13 cellular contexts compared by ENCODE assay signal in the genomic region with DNA sequence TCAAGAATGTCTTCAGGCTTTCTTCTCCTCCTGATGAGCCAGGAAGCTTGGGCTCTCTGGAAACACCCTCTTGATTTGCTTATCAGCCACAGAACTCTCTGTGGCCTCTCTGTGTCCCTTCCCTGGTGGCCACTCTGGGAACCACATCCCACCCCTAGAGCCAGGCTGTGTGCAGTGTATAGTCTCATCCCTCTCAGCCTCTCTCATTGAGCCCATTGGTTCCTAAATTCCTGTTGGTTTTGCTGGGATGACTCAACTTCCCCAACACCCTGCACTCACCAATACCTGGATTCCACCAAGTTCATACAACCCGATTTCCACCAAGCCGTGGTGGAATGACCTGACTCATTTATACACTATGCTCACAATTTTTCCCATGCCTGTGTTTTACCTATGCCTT. TPM values are rescaled to one million over a fixed set of nuclear protein-coding genes. Genes with fewer than 3 reads are reported as not detected.
DNase-seq lines count a peak whose midpoint lies in the region; ATAC-seq, FAIRE-seq and TF ChIP-seq lines count a peak whose summit lies in the region.
"Had no signal": no experiment of that assay in that cellular context is flagged by ENCODE, and none has a peak within 500 bp of the region (broad histone marks: within the 10 kb centered on the region; RNA-seq: fewer than 3 reads in every experiment).

No MANE protein-coding gene starts in this region.

- no peak for FAIRE-seq in pancreas (lab: Jason Lieb, UNC)

- H3K36me3 ChIP-seq in cardiac muscle cell, result no peaks in the 10 kb centered on the region
- H3K36me3 ChIP-seq in psoas muscle (ENCODE audit: insufficient read depth in 1 of 2, low read depth in 1 of 2), result no peaks in the 10 kb centered on the region
- no peaks in the 10 kb centered on the region for H3K36me3 ChIP-seq in pancreas
- H3K36me3 ChIP-seq: BLaER1 treated with 17β-estradiol and CSF1 and Interleukin-3, amounts not matched to agents 10 nM and 100 nM had no signal

- H3K4me3 ChIP-seq in cardiac muscle cell (no peak overlapping the region), fibroblast of pulmonary artery (replicated peaks; ENCODE audit: low read depth, low read length) (no peak overlapping the region), psoas muscle (no peak overlapping the region), pancreas (no peak overlapping the region)
- H3K4me3 ChIP-seq: BLaER1 treated with 17β-estradiol and CSF1 and Interleukin-3, amounts not matched to agents 10 nM and 100 nM had no signal

- no peaks in the 10 kb centered on the region for H3K36me3 Mint-ChIP-seq in type B pancreatic cell

- H3K27me3 Mint-ChIP-seq in type B pancreatic cell, result peaks cover 3% of the 10 kb centered on the region

- H3K4me1 ChIP-seq in cardiac muscle cell (ENCODE audit: low read depth) (peaks cover 7% of the 10 kb centered on the region), psoas muscle (no peaks in the 10 kb centered on the region), pancreas (no peaks in the 10 kb centered on the region)

- H3K27me3 ChIP-seq in cardiac muscle cell (no peaks in the 10 kb centered on the region), psoas muscle (ENCODE audit: insufficient read depth in 3 of 3, low read length in 2 of 3) (no peaks in the 10 kb centered on the region), pancreas (no peaks in the 10 kb centered on the region)

- H3K27ac ChIP-seq in cardiac muscle cell, result no peak overlapping the region
- no peak overlapping the region for H3K27ac ChIP-seq in psoas muscle
- no peak overlapping the region for H3K27ac ChIP-seq in pancreas
- H3K27ac ChIP-seq: BLaER1 treated with 17β-estradiol and CSF1 and Interleukin-3, amounts not matched to agents 10 nM and 100 nM had no signal

- in situ Hi-C loops in SK-MEL-5 (cut with HindIII; ENCODE audit: low pct_unique_long_range_greater_than_20kb, low sequenced_read_pairs), result no loop called here

- intact Hi-C loops in left cardiac atrium (cut with DNase I) (no loop called here), psoas muscle (cut with DNase I) (no loop called here), pancreas (cut with DNase I) (no loop called here)

- no peak overlapping the region for H3K4me3 Mint-ChIP-seq in type B pancreatic cell

- ATAC-seq in left cardiac atrium (no peak), psoas muscle (no peak), pancreas (no peak), GM18907 (IDR thresholded peaks at IDR 0.05; ENCODE audit: unreplicated experiment) (no peak)

- peaks cover 6% of the 10 kb centered on the region for H3K4me1 Mint-ChIP-seq in type B pancreatic cell (ENCODE audit: unreplicated experiment)

- H3K9me3 ChIP-seq in cardiac muscle cell (ENCODE audit: low read depth), result no peaks in the 10 kb centered on the region
- no peaks in the 10 kb centered on the region for H3K9me3 ChIP-seq in psoas muscle
- no peaks in the 10 kb centered on the region for H3K9me3 ChIP-seq in pancreas
- H3K9me3 ChIP-seq: BLaER1 treated with 17β-estradiol and CSF1 and Interleukin-3, amounts not matched to agents 10 nM and 100 nM had no signal

- H3K9me3 Mint-ChIP-seq in type B pancreatic cell, result no peaks in the 10 kb centered on the region

- TF ChIP-seq CTCF in cardiac muscle cell (IDR thresholded peaks at IDR 0.05; ENCODE audit: low read depth, low read length) (peak; percentile 28), fibroblast of pulmonary artery (IDR thresholded peaks at IDR 0.05; ENCODE audit: low read length, missing control alignments) (peak; percentile 27), type B pancreatic cell (conservative IDR thresholded peaks at IDR 0.05) (peak; percentile 57), psoas muscle (IDR thresholded peaks at IDR 0.05) (no peak), pancreas (IDR thresholded peaks at IDR 0.05) (no peak)

- no peak for DNase-seq in cardiac muscle cell (ENCODE audit: low read depth in 1 of 2, low spot score in 1 of 2)
- DNase-seq in left cardiac atrium, result no peak
- DNase-seq in SK-MEL-5 (ENCODE audit: low read depth, low spot score), result peak; percentile 13
- DNase-seq in fibroblast of pulmonary artery (ENCODE audit: low read depth), result no peak
- DNase-seq in type B pancreatic cell (ENCODE audit: extremely low spot score, unreplicated experiment), result no peak
- DNase-seq in psoas muscle, result no peak
- no peak for DNase-seq in pancreas
- DNase-seq: activated CD8-positive, alpha-beta memory T cell treated with anti-CD3 and anti-CD28 coated beads, Interleukin-2, amount 50 U/mL, for 4 hours; cerebellar nuclear complex; NCI-H2227 treated with DMSO at 0.1 percent for 48 hours; nucleus accumbens had no signal

- no peak overlapping the region for H3K27ac Mint-ChIP-seq in type B pancreatic cell

- 98% methylated on average over 2 of the region's 2 CpGs for WGBS in psoas muscle, 3 donors
- WGBS in pancreas, 2 donors, result 90 to 93% methylated on average over 2 of the region's 2 CpGs

RNA-seq across cellular contexts. Expression of gene IRAG1, which starts 5.2 kb away (rescaled TPM):
- total RNA-seq in cardiac muscle cell (3.6 and 7.3 TPM in 2 replicates), left cardiac atrium (10 to 100 TPM in 1 of 2 donors, 1 to 10 TPM in 1; 9.7 to 15.6 TPM), type B pancreatic cell (ENCODE audit: low replicate concordance) (1.5 and 5.1 TPM in 2 replicates), psoas muscle (1 to 10 TPM; 3.9 to 9.4 (median 4.4) TPM), pancreas (1 to 10 TPM in 5 of 6 donors, under 1 TPM in 1; 0.59 to 5.7 (median 2.0) TPM)
- polyA plus RNA-seq in cardiac muscle cell (3.1 and 5.2 TPM in 2 replicates), psoas muscle (1 to 10 TPM; 1.4 to 2.4 (median 1.8) TPM), pancreas (1 to 10 TPM; 1.7 to 2.3 TPM)
- total RNA-seq in SK-MEL-5 (2014; rRNA removed; shearing (Covaris generic)), result 0.08 and 0.21 TPM in 2 replicates
- 0.13 TPM in 1 of 2 replicates, not detected in the other for polyA plus RNA-seq in SK-MEL-5 (2015; cell fraction: cytosol; rRNA removed)
- 0.16 and 0.41 TPM in 2 replicates for polyA plus RNA-seq in SK-MEL-5 (2015; cell fraction: nucleus; rRNA removed)

Comparison
In these comparisons a context has a peak if more than half of its experiments do, and no peak if none do; other contexts are left out.
1. CTCF ChIP-seq: peak in cardiac muscle cell (single experiment), fibroblast of pulmonary artery (single experiment) and type B pancreatic cell (single experiment); none in psoas muscle (single experiment) and pancreas (0 of 4).